16 cellular contexts compared by ENCODE assay signal in the genomic region with DNA sequence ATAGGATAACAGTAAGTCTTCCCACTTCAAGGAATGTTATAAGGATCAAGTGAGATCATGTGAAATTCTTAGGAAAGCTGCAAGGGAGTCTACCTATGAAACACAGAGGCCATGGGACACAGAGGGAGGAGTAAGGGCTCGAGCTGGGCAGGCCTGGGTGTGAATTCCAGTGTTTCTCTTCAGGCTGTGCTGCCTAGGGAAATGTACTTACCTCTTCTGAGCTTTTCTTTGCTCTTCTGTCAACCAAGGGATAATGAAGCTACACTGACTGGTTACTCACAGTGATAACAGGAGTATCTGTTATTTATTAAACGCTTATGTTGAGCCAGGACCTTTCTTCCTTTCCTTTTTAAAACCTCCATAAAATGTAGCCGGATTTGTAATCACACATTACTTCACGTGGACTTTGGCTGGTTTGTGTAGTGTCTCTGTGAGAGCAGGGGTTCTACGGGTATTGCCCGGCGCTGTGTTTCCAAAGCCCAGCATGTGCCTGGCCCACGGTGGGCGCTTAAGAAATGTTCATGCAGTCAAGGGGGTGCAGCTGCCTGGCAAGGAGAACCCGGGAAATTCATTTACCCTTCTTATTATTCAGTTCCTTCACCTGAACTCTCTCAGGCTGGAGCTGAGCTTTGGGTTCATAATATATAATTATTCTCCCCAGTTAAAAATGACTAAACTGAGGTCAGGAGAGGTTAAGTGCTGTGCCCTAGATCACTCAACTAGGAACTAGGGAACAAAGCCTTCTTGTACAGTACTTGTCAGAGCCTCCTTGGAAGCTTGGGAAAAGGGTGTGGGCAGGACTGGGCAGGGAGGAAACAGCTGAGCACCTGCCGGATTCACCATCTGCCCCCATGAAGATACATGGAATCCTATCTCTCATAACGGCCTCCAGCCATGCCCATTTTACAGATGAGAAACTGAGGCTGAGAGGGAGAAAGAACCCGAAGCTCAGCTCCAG.
DNase-seq lines count a peak whose midpoint lies in the region; ATAC-seq, FAIRE-seq and TF ChIP-seq lines count a peak whose summit lies in the region.
"Had no signal": no experiment of that assay in that cellular context is flagged by ENCODE, and none has a peak within 500 bp of the region (broad histone marks: within the 10 kb centered on the region; RNA-seq: fewer than 3 reads in every experiment).

No MANE protein-coding gene starts in this region.

- H3K4me1 ChIP-seq in SK-N-SH (ENCODE audit: control insufficient read depth in 1 of 2, insufficient read depth in 2 of 2, low read depth in 1 of 2, low read length in 1 of 2) (peaks cover 44 to 52% of the 10 kb centered on the region in 2 experiments; a peak in 3 of 4 replicates), mucosa of descending colon (ENCODE audit: low read depth) (peaks cover 12% of the 10 kb centered on the region)

- peak overlapping the region; percentile 40; the same call in 1 of the 2 replicates for H3K9ac ChIP-seq in SK-N-SH

- POLR2A ChIA-PET in SK-N-SH (lab: Yijun Ruan, JAX): interaction anchor here (1.0 kb wide), 1 partner anchor 17 kb away, joined by 3 read pairs; no protein-coding TSS in a partner anchor

- H3K9me3 ChIP-seq in SK-N-SH (no peaks in the 10 kb centered on the region), mucosa of descending colon (no peaks in the 10 kb centered on the region)

- ATAC-seq in SK-N-SH treated with all-trans-retinoic acid at 6 μM for 48 hours (no peak), mucosa of descending colon (peak; percentile 79), GM21515 (IDR thresholded peaks at IDR 0.05; ENCODE audit: unreplicated experiment) (no peak)
- ATAC-seq: activated CD8-positive, alpha-beta T cell treated with anti-CD3 and anti-CD28 coated beads, Interleukin-2, amount 10 ng/mL, durations not matched to agents 7 days and 5 days; GM12878; stimulated activated naive CD8-positive, alpha-beta T cell treated with anti-CD3 and anti-CD28 coated beads, Interleukin-15, Interleukin-2, amounts not matched to agents 100 U/mL and 50 U/mL, for 24 hours had no signal

- WGBS in SK-N-SH (ENCODE audit: low lambda C conversion rate): 70% methylated on average over 13 of the region's 13 CpGs

- peaks cover 8% of the 10 kb centered on the region; the same call in 1 of the 2 replicates for H3K79me2 ChIP-seq in SK-N-SH (ENCODE audit: insufficient read depth)

- TF ChIP-seq CTCF in SK-N-SH (IDR thresholded peaks at IDR 0.05): no peak
- TF ChIP-seq CTCF in coronary artery (IDR thresholded peaks at IDR 0.05): no peak
- TF ChIP-seq CTCF in mucosa of descending colon (IDR thresholded peaks at IDR 0.05): no peak

- no peak for TF ChIP-seq EP300 in SK-N-SH (IDR thresholded peaks at IDR 0.05; ENCODE audit: borderline replicate concordance in 1 of 2, low read depth in 1 of 2, low read length in 1 of 2)

- H3K4me3 ChIP-seq in SK-N-SH (ENCODE audit: low read depth in 2 of 2, low read length in 1 of 2) (no peak overlapping the region), coronary artery (no peak overlapping the region), mucosa of descending colon (no peak overlapping the region)
- H3K4me3 ChIP-seq: GM12878 had no signal

- H2AFZ ChIP-seq in SK-N-SH (ENCODE audit: low read depth): no peak overlapping the region

- H3K4me2 ChIP-seq in SK-N-SH: peak overlapping the region; percentile 65

- H3K36me3 ChIP-seq in SK-N-SH (replicated peaks in 1 of 2; ENCODE audit: control insufficient read depth in 1 of 2, insufficient read depth in 2 of 2, low read length in 1 of 2) (no peaks in the 10 kb centered on the region), mucosa of descending colon (ENCODE audit: low read depth) (no peaks in the 10 kb centered on the region)

- H3F3A ChIP-seq in SK-N-SH (replicated peaks; ENCODE audit: insufficient read depth): peaks cover 26% of the 10 kb centered on the region

- no peaks in the 10 kb centered on the region for H3K9me2 ChIP-seq in SK-N-SH

- no peak for DNase-seq in SK-N-SH
- no peak for DNase-seq in coronary artery (ENCODE audit: low spot score)
- peak in 2 of 3 donors; percentile 56 to 59 for DNase-seq in mucosa of descending colon
- peak; percentile 70 for DNase-seq in urothelium cell line (ENCODE audit: low spot score)
- no peak for DNase-seq in substantia nigra (lab: John Stamatoyannopoulos, UW)
- no peak for DNase-seq in OCI-M2 (lab: John Stamatoyannopoulos, UW; ENCODE audit: unreplicated experiment)
- DNase-seq: activated CD8-positive, alpha-beta T cell treated with anti-CD3 and anti-CD28 coated beads, Interleukin-2, amount 10 ng/mL, durations not matched to agents 7 days and 5 days; CD4-positive, alpha-beta T cell; Karpas-422; NCI-H1436; stimulated activated naive CD8-positive, alpha-beta T cell treated with anti-CD3 and anti-CD28 coated beads, Interleukin-15, Interleukin-2, amounts not matched to agents 100 U/mL and 50 U/mL, for 24 hours had no signal

- H3K27ac ChIP-seq in SK-N-SH (ENCODE audit: low read depth in 2 of 2, low read length in 1 of 2): peak overlapping the region; percentile 67 to 91; a peak in 3 of 4 replicates
- peak overlapping the region; percentile 84 to 86 for H3K27ac ChIP-seq in coronary artery
- H3K27ac ChIP-seq in substantia nigra (ENCODE audit: low read depth, low read length, poor library complexity, severe bottlenecking): no peak overlapping the region
- H3K27ac ChIP-seq: HL-60 had no signal

- CTCF ChIA-PET in SK-N-SH (lab: Yijun Ruan, JAX): interaction anchor here (0.6 to 1.0 kb wide), 3 partner anchors 21 to 316 kb away, joined by 3 read pairs; no protein-coding TSS in a partner anchor

- intact Hi-C loops in mucosa of descending colon (cut with DNase I, micrococcal nuclease): no loop called here

- no peak for TF ChIP-seq RAD21 in SK-N-SH (IDR thresholded peaks at IDR 0.05; ENCODE audit: low read length)

- no peaks in the 10 kb centered on the region for H4K20me1 ChIP-seq in SK-N-SH (ENCODE audit: insufficient read depth)

- peak; percentile 58 for FAIRE-seq in urothelium cell line (lab: Jason Lieb, UNC)
- FAIRE-seq: A204.1, GM12878 had no signal

- H3K27me3 ChIP-seq in SK-N-SH (ENCODE audit: insufficient read depth): no peaks in the 10 kb centered on the region

TF ChIP-seq in SK-N-SH, 30 proteins besides CTCF, POLR2A, EP300 and RAD21:
- TF ChIP-seq NFIC (IDR thresholded peaks at IDR 0.05; ENCODE audit: borderline replicate concordance) (no peak), EZH2phosphoT487 (IDR thresholded peaks at IDR 0.05; ENCODE audit: borderline replicate concordance, low read depth) (no peak), ELF1 (IDR thresholded peaks at IDR 0.05) (0 out of 2 replicates have a peak, but pooled peaks have one; percentile 13), TAF1 (IDR thresholded peaks at IDR 0.05; ENCODE audit: borderline replicate concordance, low read depth, low read length) (no peak), RCOR1 (IDR thresholded peaks at IDR 0.05; ENCODE audit: low read length) (no peak), CHD2 (IDR thresholded peaks at IDR 0.05; ENCODE audit: low read length, partially characterized antibody) (no peak)
- TF ChIP-seq, protein P1, sequence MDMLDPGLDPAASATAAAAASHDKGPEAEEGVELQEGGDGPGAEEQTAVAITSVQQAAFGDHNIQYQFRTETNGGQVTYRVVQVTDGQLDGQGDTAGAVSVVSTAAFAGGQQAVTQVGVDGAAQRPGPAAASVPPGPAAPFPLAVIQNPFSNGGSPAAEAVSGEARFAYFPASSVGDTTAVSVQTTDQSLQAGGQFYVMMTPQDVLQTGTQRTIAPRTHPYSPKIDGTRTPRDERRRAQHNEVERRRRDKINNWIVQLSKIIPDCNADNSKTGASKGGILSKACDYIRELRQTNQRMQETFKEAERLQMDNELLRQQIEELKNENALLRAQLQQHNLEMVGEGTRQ (IDR thresholded peaks at IDR 0.05; ENCODE audit: borderline replicate concordance, low read depth, low read length): no peak

TF ChIP-seq in SK-N-SH treated with all-trans-retinoic acid at 6 μM for 48 hours, 23 proteins besides CTCF, POLR2A, EP300 and RAD21 (continues in another document):
- TF ChIP-seq, protein P2, sequence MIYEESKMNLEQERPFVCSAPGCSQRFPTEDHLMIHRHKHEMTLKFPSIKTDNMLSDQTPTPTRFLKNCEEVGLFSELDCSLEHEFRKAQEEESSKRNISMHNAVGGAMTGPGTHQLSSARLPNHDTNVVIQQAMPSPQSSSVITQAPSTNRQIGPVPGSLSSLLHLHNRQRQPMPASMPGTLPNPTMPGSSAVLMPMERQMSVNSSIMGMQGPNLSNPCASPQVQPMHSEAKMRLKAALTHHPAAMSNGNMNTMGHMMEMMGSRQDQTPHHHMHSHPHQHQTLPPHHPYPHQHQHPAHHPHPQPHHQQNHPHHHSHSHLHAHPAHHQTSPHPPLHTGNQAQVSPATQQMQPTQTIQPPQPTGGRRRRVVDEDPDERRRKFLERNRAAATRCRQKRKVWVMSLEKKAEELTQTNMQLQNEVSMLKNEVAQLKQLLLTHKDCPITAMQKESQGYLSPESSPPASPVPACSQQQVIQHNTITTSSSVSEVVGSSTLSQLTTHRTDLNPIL (CRISPR knock-in tag; IDR thresholded peaks at IDR 0.05; ENCODE audit: low read depth): no peak
- TF ChIP-seq, protein P3, sequence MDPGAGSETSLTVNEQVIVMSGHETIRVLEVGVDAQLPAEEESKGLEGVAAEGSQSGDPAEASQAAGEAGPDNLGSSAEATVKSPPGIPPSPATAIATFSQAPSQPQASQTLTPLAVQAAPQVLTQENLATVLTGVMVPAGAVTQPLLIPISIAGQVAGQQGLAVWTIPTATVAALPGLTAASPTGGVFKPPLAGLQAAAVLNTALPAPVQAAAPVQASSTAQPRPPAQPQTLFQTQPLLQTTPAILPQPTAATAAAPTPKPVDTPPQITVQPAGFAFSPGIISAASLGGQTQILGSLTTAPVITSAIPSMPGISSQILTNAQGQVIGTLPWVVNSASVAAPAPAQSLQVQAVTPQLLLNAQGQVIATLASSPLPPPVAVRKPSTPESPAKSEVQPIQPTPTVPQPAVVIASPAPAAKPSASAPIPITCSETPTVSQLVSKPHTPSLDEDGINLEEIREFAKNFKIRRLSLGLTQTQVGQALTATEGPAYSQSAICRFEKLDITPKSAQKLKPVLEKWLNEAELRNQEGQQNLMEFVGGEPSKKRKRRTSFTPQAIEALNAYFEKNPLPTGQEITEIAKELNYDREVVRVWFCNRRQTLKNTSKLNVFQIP (CRISPR knock-in tag; IDR thresholded peaks at IDR 0.05; ENCODE audit: borderline replicate concordance, low read depth): no peak
- TF ChIP-seq, protein P4, sequence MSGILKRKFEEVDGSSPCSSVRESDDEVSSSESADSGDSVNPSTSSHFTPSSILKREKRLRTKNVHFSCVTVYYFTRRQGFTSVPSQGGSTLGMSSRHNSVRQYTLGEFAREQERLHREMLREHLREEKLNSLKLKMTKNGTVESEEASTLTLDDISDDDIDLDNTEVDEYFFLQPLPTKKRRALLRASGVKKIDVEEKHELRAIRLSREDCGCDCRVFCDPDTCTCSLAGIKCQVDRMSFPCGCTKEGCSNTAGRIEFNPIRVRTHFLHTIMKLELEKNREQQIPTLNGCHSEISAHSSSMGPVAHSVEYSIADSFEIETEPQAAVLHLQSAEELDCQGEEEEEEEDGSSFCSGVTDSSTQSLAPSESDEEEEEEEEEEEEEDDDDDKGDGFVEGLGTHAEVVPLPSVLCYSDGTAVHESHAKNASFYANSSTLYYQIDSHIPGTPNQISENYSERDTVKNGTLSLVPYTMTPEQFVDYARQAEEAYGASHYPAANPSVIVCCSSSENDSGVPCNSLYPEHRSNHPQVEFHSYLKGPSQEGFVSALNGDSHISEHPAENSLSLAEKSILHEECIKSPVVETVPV (CRISPR knock-in tag; IDR thresholded peaks at IDR 0.05): no peak
- no peak for TF ChIP-seq PPARA (CRISPR knock-in tag; IDR thresholded peaks at IDR 0.05; ENCODE audit: borderline replicate concordance)

Comparison
In these comparisons a context has a peak if more than half of its experiments do, and no peak if none do; other contexts are left out.
1. DNase-seq: peak in mucosa of descending colon (2 of 3) and urothelium cell line (single experiment); none in SK-N-SH (single experiment), coronary artery (single experiment), substantia nigra (0 of 49) and OCI-M2 (single experiment).